Comparison of ENCODE assay signal across 7 cellular contexts in the genomic region with DNA sequence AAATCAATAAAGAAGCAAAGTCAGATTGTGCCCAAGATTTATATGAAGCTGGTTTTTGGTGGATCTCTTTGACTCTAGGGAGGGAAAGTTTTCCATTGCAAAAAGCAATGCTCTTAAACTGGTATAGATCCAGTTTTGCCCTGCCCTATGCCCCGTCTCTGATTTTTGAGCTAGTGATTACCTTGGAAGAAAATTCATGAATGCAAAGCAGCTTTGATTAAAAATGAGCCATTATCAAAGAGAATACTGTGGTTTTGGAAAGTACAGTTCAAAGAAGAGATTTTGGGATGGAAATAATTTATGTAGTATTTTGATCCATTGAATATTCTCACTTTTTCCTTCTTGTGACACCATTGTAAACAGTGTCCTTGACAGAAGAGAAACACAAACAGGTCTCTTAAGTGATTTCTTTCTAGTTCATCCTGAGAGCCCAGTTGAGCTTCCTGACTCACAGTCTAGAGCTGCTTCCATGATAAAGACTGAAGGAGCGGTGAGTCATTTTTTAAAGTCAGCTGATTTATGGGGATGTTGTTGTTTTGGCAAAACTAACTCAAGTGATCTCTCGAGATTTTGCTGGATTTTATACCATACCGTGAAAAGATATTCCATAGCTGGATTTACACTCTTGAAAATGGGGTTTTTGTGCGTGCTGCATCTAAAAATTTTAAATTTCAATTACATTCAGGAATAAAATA.
DNase-seq lines count a peak whose midpoint lies in the region; ATAC-seq and TF ChIP-seq lines count a peak whose summit lies in the region.

No MANE protein-coding gene starts in this region.

- no peaks in the 10 kb centered on the region for H3K9me3 ChIP-seq in SJSA1 (replicated peaks)
- H3K9me3 ChIP-seq in skeletal muscle satellite cell (replicated peaks; ENCODE audit: low read length), result no peaks in the 10 kb centered on the region

- peak overlapping the region; percentile 22 for H3K4me2 ChIP-seq in skeletal muscle satellite cell (ENCODE audit: low read length)

- H3K4me1 ChIP-seq in SJSA1 (replicated peaks) (peaks cover 29% of the 10 kb centered on the region), skeletal muscle satellite cell (ENCODE audit: control insufficient read depth, insufficient read depth, low read length) (peaks cover 31% of the 10 kb centered on the region)

- ATAC-seq in HG03196 (IDR thresholded peaks at IDR 0.05; ENCODE audit: unreplicated experiment), result no peak

- H3K4me3 ChIP-seq in SJSA1 (no peak overlapping the region), fibroblast of pulmonary artery (replicated peaks; ENCODE audit: low read depth, low read length) (no peak overlapping the region), skeletal muscle satellite cell (ENCODE audit: low read length) (no peak overlapping the region)

- H3K9ac ChIP-seq in skeletal muscle satellite cell (ENCODE audit: low read depth, low read length), result no peak overlapping the region

- DNase-seq in HCEC 1CT (peak; percentile 84), SJSA1 (ENCODE audit: low read depth in 1 of 2, low spot score in 2 of 2) (peak; percentile 53 to 59), fibroblast of pulmonary artery (ENCODE audit: low read depth) (peak; percentile 92), NCI-H2196 (lab: John Stamatoyannopoulos, UW; ENCODE audit: unreplicated experiment) (no peak), COLO668 (lab: John Stamatoyannopoulos, UW; ENCODE audit: unreplicated experiment) (no peak)

- no peaks in the 10 kb centered on the region for H3K27me3 ChIP-seq in SJSA1 (replicated peaks)
- H3K27me3 ChIP-seq in skeletal muscle satellite cell (ENCODE audit: control insufficient read depth, insufficient read depth, low read length), result no peaks in the 10 kb centered on the region

- H3K27ac ChIP-seq in SJSA1, result no peak overlapping the region

- TF ChIP-seq CTCF in fibroblast of pulmonary artery (IDR thresholded peaks at IDR 0.05; ENCODE audit: low read length, missing control alignments), result no peak

- H3K36me3 ChIP-seq in SJSA1 (no peaks in the 10 kb centered on the region), skeletal muscle satellite cell (ENCODE audit: insufficient read depth, low read length) (no peaks in the 10 kb centered on the region)

Comparison
In these comparisons a context has a peak if more than half of its experiments do, and no peak if none do; other contexts are left out.
1. DNase-seq: peak in HCEC 1CT (single experiment), SJSA1 (2 of 2) and fibroblast of pulmonary artery (single experiment); none in NCI-H2196 (single experiment) and COLO668 (single experiment).